12 cellular contexts compared by ENCODE assay signal in genomic region chr10:34537629-34538231, GRCh38.
DNase-seq lines count a peak whose midpoint lies in the region; ATAC-seq and TF ChIP-seq lines count a peak whose summit lies in the region.
"Had no signal": no experiment of that assay in that cellular context is flagged by ENCODE, and none has a peak within 500 bp of the region (broad histone marks: within the 10 kb centered on the region; RNA-seq: fewer than 3 reads in every experiment).

No MANE protein-coding gene starts in this region.

- no peak overlapping the region for H3K9ac ChIP-seq in neural cell (ENCODE audit: low read length)

- no peak for TF ChIP-seq POLR2A in lower leg skin (IDR thresholded peaks at IDR 0.05)
- no peak for TF ChIP-seq POLR2A in esophagus squamous epithelium (IDR thresholded peaks at IDR 0.05)

- H3K9me3 ChIP-seq in neural cell (ENCODE audit: low read length) (no peaks in the 10 kb centered on the region), esophagus squamous epithelium (no peaks in the 10 kb centered on the region)
- H3K9me3 ChIP-seq: heart left ventricle, pancreas had no signal

- H3K4me3 Mint-ChIP-seq in HFFc6 = peak overlapping the region; percentile 70; the same call in 1 of the 2 replicates
- H3K4me3 Mint-ChIP-seq: stimulated activated naive CD8-positive, alpha-beta T cell treated with anti-CD3 and anti-CD28 coated beads, Interleukin-15, Interleukin-2, amounts not matched to agents 100 ng/mL and 50 ng/mL, for 24 hours had no signal

- peaks cover 8% of the 10 kb centered on the region; the same call in 1 of the 2 replicates for H3K36me3 Mint-ChIP-seq in HFFc6 (ENCODE audit: low read depth)

- TF ChIP-seq RAD21 in neural cell (conservative IDR thresholded peaks at IDR 0.05) = no peak

- H3K27me3 Mint-ChIP-seq in HFFc6 (ENCODE audit: insufficient read depth) = no peaks in the 10 kb centered on the region; the same call in 1 of the 2 replicates

- no peak overlapping the region for H2AFZ ChIP-seq in neural cell (ENCODE audit: low read depth, low read length)

- intact Hi-C loops in lower leg skin (cut with DNase I; ENCODE audit: low total_unique reads) = no loop called here
- intact Hi-C loops in esophagus squamous epithelium (cut with DNase I) = no loop called here

- H3K27me3 ChIP-seq in neural cell (ENCODE audit: insufficient read depth, low read depth, low read length) (no peaks in the 10 kb centered on the region), esophagus squamous epithelium (no peaks in the 10 kb centered on the region)
- H3K27me3 ChIP-seq: heart left ventricle, pancreas had no signal

- no peaks in the 10 kb centered on the region for H3F3A ChIP-seq in neural cell (ENCODE audit: insufficient read depth, low read length, poor library complexity, severe bottlenecking)

- TF ChIP-seq EP300 in neural cell (conservative IDR thresholded peaks at IDR 0.05; ENCODE audit: poor library complexity, severe bottlenecking) = no peak

- TF ChIP-seq CTCF in HFFc6 (IDR thresholded peaks at IDR 0.05) (no peak), neural cell (IDR thresholded peaks at IDR 0.05; ENCODE audit: poor library complexity, severe bottlenecking) (no peak), lower leg skin (IDR thresholded peaks at IDR 0.05) (no peak), esophagus squamous epithelium (IDR thresholded peaks at IDR 0.05) (no peak)

- no peak overlapping the region for H3K27ac ChIP-seq in neural cell (ENCODE audit: low read length)
- peak overlapping the region in 1 of 4 donors; percentile 29 for H3K27ac ChIP-seq in esophagus squamous epithelium
- H3K27ac ChIP-seq: pancreas, VCaP had no signal

- H3K36me3 ChIP-seq in neural cell (ENCODE audit: insufficient read depth, low read length) (no peaks in the 10 kb centered on the region), esophagus squamous epithelium (peaks cover 0 to 5% (median 0%) of the 10 kb centered on the region in 3 donors)
- H3K36me3 ChIP-seq: heart left ventricle, pancreas had no signal

- H3K79me2 ChIP-seq in neural cell (replicated peaks; ENCODE audit: insufficient read depth, low read length) = peaks cover 9% of the 10 kb centered on the region

- ATAC-seq in GM18907 (IDR thresholded peaks at IDR 0.05; ENCODE audit: unreplicated experiment) (peak; percentile 79), HG03558 (IDR thresholded peaks at IDR 0.05; ENCODE audit: extremely low read depth, unreplicated experiment) (peak; percentile 81)

- no peak overlapping the region for H3K27ac Mint-ChIP-seq in HFFc6
- H3K27ac Mint-ChIP-seq: stimulated activated naive CD8-positive, alpha-beta T cell treated with anti-CD3 and anti-CD28 coated beads, Interleukin-15, Interleukin-2, amounts not matched to agents 100 ng/mL and 50 ng/mL, for 24 hours had no signal

- no peak for DNase-seq in HFFc6
- DNase-seq in lower leg skin (ENCODE audit: low spot score in 2 of 2) = no peak
- DNase-seq in SHP77 (lab: John Stamatoyannopoulos, UW) = no peak
- no peak for DNase-seq in esophagus squamous epithelium (lab: John Stamatoyannopoulos, UW)
- DNase-seq in 8988T = no peak
- DNase-seq: heart left ventricle, pancreas had no signal

- WGBS in lower leg skin, 2 donors = 85 to 94% methylated on average over 6 of the region's 6 CpGs
- WGBS in esophagus squamous epithelium, 2 donors = 81 to 84% methylated on average over 6 of the region's 6 CpGs

- no peaks in the 10 kb centered on the region for H3K9me3 Mint-ChIP-seq in HFFc6
- H3K9me3 Mint-ChIP-seq: stimulated activated naive CD8-positive, alpha-beta T cell treated with anti-CD3 and anti-CD28 coated beads, Interleukin-15, Interleukin-2, amounts not matched to agents 100 ng/mL and 50 ng/mL, for 24 hours had no signal

- H3K4me1 Mint-ChIP-seq in HFFc6 (ENCODE audit: low read depth) = peaks cover 25% of the 10 kb centered on the region

- no peak overlapping the region for H3K4me3 ChIP-seq in neural cell (ENCODE audit: low read length)
- H3K4me3 ChIP-seq in lower leg skin (ENCODE audit: low read depth, poor library complexity, severe bottlenecking) = no peak overlapping the region
- no peak overlapping the region for H3K4me3 ChIP-seq in esophagus squamous epithelium
- H3K4me3 ChIP-seq: pancreas had no signal

- H3K9me2 ChIP-seq in neural cell (ENCODE audit: insufficient read depth, low read length) = no peaks in the 10 kb centered on the region

- peaks cover 0 to 28% (median 0%) of the 10 kb centered on the region in 3 donors for H3K4me1 ChIP-seq in esophagus squamous epithelium

- H3K4me2 ChIP-seq in neural cell (ENCODE audit: low read length) = no peak overlapping the region

- no peaks in the 10 kb centered on the region for H4K20me1 ChIP-seq in neural cell (ENCODE audit: insufficient read depth)

TF ChIP-seq in neural cell, 6 proteins besides CTCF, POLR2A, EP300 and RAD21:
- no peak for TF ChIP-seq EZH2 (IDR thresholded peaks at IDR 0.05; ENCODE audit: borderline replicate concordance, insufficient read depth, low read length, poor library complexity, severe bottlenecking)
- TF ChIP-seq, protein P1, sequence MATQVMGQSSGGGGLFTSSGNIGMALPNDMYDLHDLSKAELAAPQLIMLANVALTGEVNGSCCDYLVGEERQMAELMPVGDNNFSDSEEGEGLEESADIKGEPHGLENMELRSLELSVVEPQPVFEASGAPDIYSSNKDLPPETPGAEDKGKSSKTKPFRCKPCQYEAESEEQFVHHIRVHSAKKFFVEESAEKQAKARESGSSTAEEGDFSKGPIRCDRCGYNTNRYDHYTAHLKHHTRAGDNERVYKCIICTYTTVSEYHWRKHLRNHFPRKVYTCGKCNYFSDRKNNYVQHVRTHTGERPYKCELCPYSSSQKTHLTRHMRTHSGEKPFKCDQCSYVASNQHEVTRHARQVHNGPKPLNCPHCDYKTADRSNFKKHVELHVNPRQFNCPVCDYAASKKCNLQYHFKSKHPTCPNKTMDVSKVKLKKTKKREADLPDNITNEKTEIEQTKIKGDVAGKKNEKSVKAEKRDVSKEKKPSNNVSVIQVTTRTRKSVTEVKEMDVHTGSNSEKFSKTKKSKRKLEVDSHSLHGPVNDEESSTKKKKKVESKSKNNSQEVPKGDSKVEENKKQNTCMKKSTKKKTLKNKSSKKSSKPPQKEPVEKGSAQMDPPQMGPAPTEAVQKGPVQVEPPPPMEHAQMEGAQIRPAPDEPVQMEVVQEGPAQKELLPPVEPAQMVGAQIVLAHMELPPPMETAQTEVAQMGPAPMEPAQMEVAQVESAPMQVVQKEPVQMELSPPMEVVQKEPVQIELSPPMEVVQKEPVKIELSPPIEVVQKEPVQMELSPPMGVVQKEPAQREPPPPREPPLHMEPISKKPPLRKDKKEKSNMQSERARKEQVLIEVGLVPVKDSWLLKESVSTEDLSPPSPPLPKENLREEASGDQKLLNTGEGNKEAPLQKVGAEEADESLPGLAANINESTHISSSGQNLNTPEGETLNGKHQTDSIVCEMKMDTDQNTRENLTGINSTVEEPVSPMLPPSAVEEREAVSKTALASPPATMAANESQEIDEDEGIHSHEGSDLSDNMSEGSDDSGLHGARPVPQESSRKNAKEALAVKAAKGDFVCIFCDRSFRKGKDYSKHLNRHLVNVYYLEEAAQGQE (IDR thresholded peaks at IDR 0.05; ENCODE audit: borderline replicate concordance) = no peak
- TF ChIP-seq MXI1 (conservative IDR thresholded peaks at IDR 0.05; ENCODE audit: poor library complexity, severe bottlenecking) = no peak
- peak; percentile 25 for TF ChIP-seq POLR2AphosphoS5 (IDR thresholded peaks at IDR 0.05)
- no peak for TF ChIP-seq TAF1 (IDR thresholded peaks at IDR 0.05; ENCODE audit: low read depth)
